ENCODE assay signal across 34 cellular contexts in genomic region chr11:94376841-94377240, GRCh38. TPM values are rescaled to one million over a fixed set of nuclear protein-coding genes. Genes with fewer than 3 reads are reported as not detected.
"Had no signal": no experiment of that assay in that cellular context is flagged by ENCODE, and none has a peak within 500 bp of the region (broad histone marks: within the 10 kb centered on the region; RNA-seq: fewer than 3 reads in every experiment).

No MANE protein-coding gene starts in this region.

- H3K27ac Mint-ChIP-seq: activated CD4-positive, alpha-beta memory T cell treated with anti-CD3 and anti-CD28 coated beads for 36 hours; activated CD4-positive, alpha-beta T cell treated with anti-CD3 and anti-CD28 coated beads, Interleukin-2, amount 10 ng/mL, durations not matched to agents 24 days and 14 days; activated naive CD4-positive, alpha-beta T cell treated with anti-CD3 and anti-CD28 coated beads for 36 hours; activated naive CD8-positive, alpha-beta T cell treated with anti-CD3 and anti-CD28 coated beads for 36 hours; activated T-helper 1 cell treated with anti-CD3 and anti-CD28 coated beads, Interleukin-12 subunit alpha, Interleukin-12 subunit beta, Interleukin-2, Interleukin-4 antibody, amounts not matched to agents 30 ng/mL and 10 ng/mL and 1 ng/mL, durations not matched to agents 14 hours and 24 hours and 36 hours; dendritic cell treated with granulocyte-macrophage colony-stimulating factor and Interleukin-4, amounts not matched to agents 40 ng/mL and 50 ng/mL, for 4 days; endodermal cell; mesothelial cell of epicardium; naive B cell; nephron progenitor cell; stimulated activated naive CD8-positive, alpha-beta T cell treated with anti-CD3 and anti-CD28 coated beads, Interleukin-15, Interleukin-2, amounts not matched to agents 100 ng/mL and 50 ng/mL, for 24 hours; T-helper 17 cell; type B pancreatic cell had no signal

- H3K4me3 ChIP-seq: adrenal gland, body of pancreas, gastroesophageal sphincter, prostate gland, skin epidermis, uterus had no signal

- H3K4me3 Mint-ChIP-seq: activated CD4-positive, alpha-beta memory T cell treated with anti-CD3 and anti-CD28 coated beads for 36 hours; activated CD4-positive, alpha-beta T cell treated with anti-CD3 and anti-CD28 coated beads, Interleukin-2, amount 10 ng/mL, durations not matched to agents 24 days and 14 days; activated naive CD4-positive, alpha-beta T cell treated with anti-CD3 and anti-CD28 coated beads for 36 hours; activated naive CD8-positive, alpha-beta T cell treated with anti-CD3 and anti-CD28 coated beads for 36 hours; activated T-helper 1 cell treated with anti-CD3 and anti-CD28 coated beads, Interleukin-12 subunit alpha, Interleukin-12 subunit beta, Interleukin-2, Interleukin-4 antibody, amounts not matched to agents 30 ng/mL and 10 ng/mL and 1 ng/mL, durations not matched to agents 14 hours and 24 hours and 36 hours; dendritic cell treated with granulocyte-macrophage colony-stimulating factor and Interleukin-4, amounts not matched to agents 40 ng/mL and 50 ng/mL, for 4 days; endodermal cell; mesothelial cell of epicardium; naive B cell; nephron progenitor cell; stimulated activated naive CD8-positive, alpha-beta T cell treated with anti-CD3 and anti-CD28 coated beads, Interleukin-15, Interleukin-2, amounts not matched to agents 100 ng/mL and 50 ng/mL, for 24 hours; T-helper 17 cell; type B pancreatic cell had no signal

- H3K9me3 Mint-ChIP-seq: activated CD4-positive, alpha-beta T cell treated with anti-CD3 and anti-CD28 coated beads, Interleukin-2, amount 10 ng/mL, durations not matched to agents 24 days and 14 days; stimulated activated naive CD8-positive, alpha-beta T cell treated with anti-CD3 and anti-CD28 coated beads, Interleukin-15, Interleukin-2, amounts not matched to agents 100 ng/mL and 50 ng/mL, for 24 hours; type B pancreatic cell had no signal

- H3K27me3 Mint-ChIP-seq: activated CD4-positive, alpha-beta memory T cell treated with anti-CD3 and anti-CD28 coated beads for 36 hours; activated CD4-positive, alpha-beta T cell treated with anti-CD3 and anti-CD28 coated beads, Interleukin-2, amount 10 ng/mL, durations not matched to agents 24 days and 14 days had no signal

- H3K4me1 Mint-ChIP-seq: activated CD4-positive, alpha-beta T cell treated with anti-CD3 and anti-CD28 coated beads, Interleukin-2, amount 10 ng/mL, durations not matched to agents 24 days and 14 days; activated naive CD8-positive, alpha-beta T cell treated with anti-CD3 and anti-CD28 coated beads for 36 hours; endodermal cell; mesothelial cell of epicardium; naive B cell; nephron progenitor cell; T-helper 17 cell had no signal

- H3K27me3 ChIP-seq: adrenal gland, body of pancreas, gastroesophageal sphincter, neutrophil, uterus had no signal

- FAIRE-seq: kidney had no signal

- H3K36me3 ChIP-seq: adrenal gland, gastroesophageal sphincter, neutrophil, prostate gland, uterus had no signal

- DNase-seq: activated CD4-positive, alpha-beta memory T cell treated with anti-CD3 and anti-CD28 coated beads for 36 hours; activated CD4-positive, alpha-beta T cell treated with anti-CD3 and anti-CD28 coated beads, Interleukin-2, amount 10 ng/mL, durations not matched to agents 24 days and 14 days; activated CD4-positive, CD25-positive, alpha-beta regulatory T cell treated with anti-CD3 and anti-CD28 coated beads, Interleukin-2, amount 50 U/mL, for 72 hours; activated CD8-positive, alpha-beta memory T cell treated with anti-CD3 and anti-CD28 coated beads, Interleukin-2, amount 50 U/mL, for 4 hours; activated effector memory CD4-positive, alpha-beta T cell treated with anti-CD3 and anti-CD28 coated beads, Interleukin-2, amount 50 U/mL, for 16 hours; activated naive CD4-positive, alpha-beta T cell treated with anti-CD3 and anti-CD28 coated beads for 36 hours; activated naive CD8-positive, alpha-beta T cell treated with anti-CD3 and anti-CD28 coated beads for 36 hours; activated T-cell treated with anti-CD3 and anti-CD28 coated beads, Interleukin-2, amount 50 U/mL, for 1 hour; adrenal gland; aorta; body of pancreas; endodermal cell; hippocampal formation; kidney; naive B cell; nephron progenitor cell; retina; stimulated activated CD4-positive, alpha-beta T cell treated with anti-CD3 and anti-CD28 coated beads, Interleukin-12 subunit alpha, Interleukin-12 subunit beta, amount 100 ng/mL, for 4 hours; stimulated activated CD4-positive, alpha-beta T cell treated with anti-CD3 and anti-CD28 coated beads, Interleukin-4, amount 100 ng/mL, for 1 hour; T-helper 17 cell; T1000; uterus had no signal

- H3K36me3 Mint-ChIP-seq: activated CD4-positive, alpha-beta memory T cell treated with anti-CD3 and anti-CD28 coated beads for 36 hours; mesothelial cell of epicardium; naive B cell; type B pancreatic cell had no signal

RNA-seq across cellular contexts. Expression of gene GPR83, which starts 24.4 kb away (rescaled TPM):
- total RNA-seq: activated CD4-positive, alpha-beta memory T cell treated with anti-CD3 and anti-CD28 coated beads for 36 hours; activated CD4-positive, alpha-beta T cell treated with anti-CD3 and anti-CD28 coated beads, Interleukin-2, amount 10 ng/mL, durations not matched to agents 24 days and 14 days; activated naive CD4-positive, alpha-beta T cell treated with anti-CD3 and anti-CD28 coated beads for 36 hours; activated T-helper 1 cell treated with anti-CD3 and anti-CD28 coated beads, Interleukin-12 subunit alpha, Interleukin-12 subunit beta, Interleukin-2, Interleukin-4 antibody, amounts not matched to agents 30 ng/mL and 10 ng/mL and 1 ng/mL, durations not matched to agents 14 hours and 24 hours and 36 hours; body of pancreas; cardiac septum; osteocyte; prostate gland; subcutaneous adipose tissue had no signal
